Comparison of ENCODE assay signal across 23 cellular contexts in genomic region chr3:158961497-158961896, GRCh38.
"Had no signal": no experiment of that assay in that cellular context is flagged by ENCODE, and none has a peak within 500 bp of the region (broad histone marks: within the 10 kb centered on the region; RNA-seq: fewer than 3 reads in every experiment).

No MANE protein-coding gene starts in this region.

- H3K27me3 ChIP-seq: body of pancreas, colonic mucosa, ovary, sigmoid colon, stomach, testis, upper lobe of right lung had no signal

- H3K9me3 Mint-ChIP-seq: activated B cell treated with CpG ODN at 0.5 μM for 24 hours; activated CD4-positive, alpha-beta T cell treated with anti-CD3 and anti-CD28 coated beads, Interleukin-2, amount 10 ng/mL, durations not matched to agents 24 days and 14 days; activated naive CD8-positive, alpha-beta T cell treated with anti-CD3 and anti-CD28 coated beads for 36 hours had no signal

- H3K4me3 Mint-ChIP-seq: activated B cell treated with CpG ODN at 0.5 μM for 24 hours; activated CD4-positive, alpha-beta T cell treated with anti-CD3 and anti-CD28 coated beads, Interleukin-2, amount 10 ng/mL, durations not matched to agents 24 days and 14 days; activated CD8-positive, alpha-beta T cell treated with anti-CD3 and anti-CD28 coated beads, Interleukin-2, amount 10 ng/mL, durations not matched to agents 7 days and 5 days; activated naive CD8-positive, alpha-beta T cell treated with anti-CD3 and anti-CD28 coated beads for 36 hours; activated T-cell treated with anti-CD3 and anti-CD28 coated beads, Interleukin-2, amount 50 U/mL, for 72 hours had no signal

- ATAC-seq: activated CD8-positive, alpha-beta T cell treated with anti-CD3 and anti-CD28 coated beads, Interleukin-2, amount 10 ng/mL, durations not matched to agents 7 days and 5 days; activated T-cell treated with anti-CD3 and anti-CD28 coated beads, Interleukin-2, amount 50 U/mL, for 72 hours; body of pancreas; left colon; lower lobe of right lung; upper lobe of right lung had no signal

- H3K27ac Mint-ChIP-seq: activated B cell treated with CpG ODN at 0.5 μM for 24 hours; activated CD4-positive, alpha-beta T cell treated with anti-CD3 and anti-CD28 coated beads, Interleukin-2, amount 10 ng/mL, durations not matched to agents 24 days and 14 days; activated CD8-positive, alpha-beta T cell treated with anti-CD3 and anti-CD28 coated beads, Interleukin-2, amount 10 ng/mL, durations not matched to agents 7 days and 5 days; activated naive CD8-positive, alpha-beta T cell treated with anti-CD3 and anti-CD28 coated beads for 36 hours; activated T-cell treated with anti-CD3 and anti-CD28 coated beads, Interleukin-2, amount 50 U/mL, for 72 hours had no signal

- H3K4me3 ChIP-seq: body of pancreas, colonic mucosa, lower lobe of right lung, ovary, sigmoid colon, spleen, stomach, testis, upper lobe of right lung had no signal

- H3K4me1 ChIP-seq: body of pancreas, colonic mucosa, lower lobe of right lung, sigmoid colon, spleen, stomach, testis, upper lobe of right lung had no signal

- H3K27me3 Mint-ChIP-seq: activated CD4-positive, alpha-beta T cell treated with anti-CD3 and anti-CD28 coated beads, Interleukin-2, amount 10 ng/mL, durations not matched to agents 24 days and 14 days; activated naive CD8-positive, alpha-beta T cell treated with anti-CD3 and anti-CD28 coated beads for 36 hours had no signal

- DNase-seq: activated B cell treated with CpG ODN at 0.5 μM for 24 hours; activated CD4-positive, alpha-beta T cell treated with anti-CD3 and anti-CD28 coated beads, Interleukin-2, amount 10 ng/mL, durations not matched to agents 24 days and 14 days; activated CD8-positive, alpha-beta memory T cell treated with anti-CD3 and anti-CD28 coated beads, Interleukin-2, amount 50 U/mL, for 4 hours; activated CD8-positive, alpha-beta T cell treated with anti-CD3 and anti-CD28 coated beads, Interleukin-2, amount 10 ng/mL, durations not matched to agents 7 days and 5 days; activated gamma-delta T cell; activated naive CD8-positive, alpha-beta T cell treated with anti-CD3 and anti-CD28 coated beads for 36 hours; activated T-cell treated with anti-CD3 and anti-CD28 coated beads, Interleukin-2, amount 50 U/mL, for 72 hours; amygdala; body of pancreas; central memory CD4-positive, alpha-beta T cell; colonic mucosa; hypothalamus; left colon; lower lobe of right lung; midbrain; ovary; sigmoid colon; spleen; stomach; testis; upper lobe of right lung had no signal

- FAIRE-seq: islet of Langerhans, TTC549 had no signal

- H3K36me3 Mint-ChIP-seq: activated naive CD8-positive, alpha-beta T cell treated with anti-CD3 and anti-CD28 coated beads for 36 hours had no signal

- H3K27ac ChIP-seq: body of pancreas, colonic mucosa, lower lobe of right lung, ovary, sigmoid colon, spleen, stomach, testis, upper lobe of right lung had no signal

- H3K36me3 ChIP-seq: colonic mucosa, lower lobe of right lung, ovary, sigmoid colon, spleen, stomach, upper lobe of right lung had no signal

- H3K9me3 ChIP-seq: body of pancreas, colonic mucosa, lower lobe of right lung, ovary, sigmoid colon, spleen, stomach, testis, upper lobe of right lung had no signal

- H3K4me1 Mint-ChIP-seq: activated B cell treated with CpG ODN at 0.5 μM for 24 hours; activated CD4-positive, alpha-beta T cell treated with anti-CD3 and anti-CD28 coated beads, Interleukin-2, amount 10 ng/mL, durations not matched to agents 24 days and 14 days; activated naive CD8-positive, alpha-beta T cell treated with anti-CD3 and anti-CD28 coated beads for 36 hours had no signal
